ENCODE assay signal across 24 cellular contexts in the genomic region with DNA sequence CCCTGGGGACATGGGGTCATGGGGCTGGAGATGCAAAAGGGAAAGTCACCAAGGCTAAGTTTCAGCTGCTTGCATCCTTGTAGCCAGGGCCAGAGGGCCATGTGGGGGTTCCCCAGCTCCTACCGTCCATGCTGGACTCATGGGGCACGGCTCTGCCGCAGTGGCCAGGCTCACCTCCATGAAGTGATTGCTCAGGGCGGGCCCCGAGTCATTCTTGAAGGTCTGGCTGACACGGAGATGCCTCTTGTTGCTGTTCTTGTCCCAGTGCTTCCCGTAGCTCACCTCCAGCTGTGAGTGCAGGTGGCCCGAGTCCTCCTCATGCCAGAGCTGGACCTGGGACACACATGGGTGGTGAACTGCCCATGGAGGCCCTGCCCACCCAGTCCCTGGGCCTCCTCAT.
"Had no signal": no experiment of that assay in that cellular context is flagged by ENCODE, and none has a peak within 500 bp of the region (broad histone marks: within the 10 kb centered on the region; RNA-seq: fewer than 3 reads in every experiment).

No MANE protein-coding gene starts in this region.

- DNase-seq: activated CD4-positive, alpha-beta T cell treated with anti-CD3 and anti-CD28 coated beads, Interleukin-2, amount 10 ng/mL, durations not matched to agents 7 days and 5 days; activated CD4-positive, alpha-beta T cell treated with anti-CD3 and anti-CD28 coated beads, Interleukin-2, amount 50 U/mL, for 48 hours; activated CD8-positive, alpha-beta T cell treated with anti-CD3 and anti-CD28 coated beads, Interleukin-2, amount 10 ng/mL, durations not matched to agents 7 days and 5 days; activated gamma-delta T cell; activated naive CD4-positive, alpha-beta T cell treated with Interleukin-2 at 50 U/mL for 16 hours; activated T-cell treated with anti-CD3 and anti-CD28 coated beads, Interleukin-2, amount 50 U/mL, for 24 hours; adrenal gland; anterior cingulate cortex; central memory CD4-positive, alpha-beta T cell; KBM-7; MM.1S; MV-4-11; NCI-H1092; NCI-H1417; NCI-H1694; NCI-H1930; NCI-H2081 treated with DMSO at 0.1 percent for 48 hours; NCI-H226; NCI-H524 treated with DMSO at 0.1 percent for 48 hours; SHP77 had no signal

- H3K4me3 ChIP-seq: adrenal gland, SJCRH30, SK-N-MC had no signal

- H3K4me1 ChIP-seq: adrenal gland, SJCRH30 had no signal

- H3K27ac ChIP-seq: adrenal gland, SJCRH30, SK-N-MC had no signal

- H3K9me3 ChIP-seq: adrenal gland, SJCRH30 had no signal

- ATAC-seq: activated CD8-positive, alpha-beta T cell treated with anti-CD3 and anti-CD28 coated beads, Interleukin-2, amount 10 ng/mL, durations not matched to agents 7 days and 5 days; activated naive CD4-positive, alpha-beta T cell treated with anti-CD3 and anti-CD28 coated beads, Interleukin-2, amount 50 U/mL, for 72 hours; Panc1 had no signal

- H3K36me3 ChIP-seq: adrenal gland, SJCRH30 had no signal

- H3K27me3 ChIP-seq: adrenal gland, SJCRH30 had no signal
